8 cellular contexts compared by ENCODE assay signal in the genomic region with DNA sequence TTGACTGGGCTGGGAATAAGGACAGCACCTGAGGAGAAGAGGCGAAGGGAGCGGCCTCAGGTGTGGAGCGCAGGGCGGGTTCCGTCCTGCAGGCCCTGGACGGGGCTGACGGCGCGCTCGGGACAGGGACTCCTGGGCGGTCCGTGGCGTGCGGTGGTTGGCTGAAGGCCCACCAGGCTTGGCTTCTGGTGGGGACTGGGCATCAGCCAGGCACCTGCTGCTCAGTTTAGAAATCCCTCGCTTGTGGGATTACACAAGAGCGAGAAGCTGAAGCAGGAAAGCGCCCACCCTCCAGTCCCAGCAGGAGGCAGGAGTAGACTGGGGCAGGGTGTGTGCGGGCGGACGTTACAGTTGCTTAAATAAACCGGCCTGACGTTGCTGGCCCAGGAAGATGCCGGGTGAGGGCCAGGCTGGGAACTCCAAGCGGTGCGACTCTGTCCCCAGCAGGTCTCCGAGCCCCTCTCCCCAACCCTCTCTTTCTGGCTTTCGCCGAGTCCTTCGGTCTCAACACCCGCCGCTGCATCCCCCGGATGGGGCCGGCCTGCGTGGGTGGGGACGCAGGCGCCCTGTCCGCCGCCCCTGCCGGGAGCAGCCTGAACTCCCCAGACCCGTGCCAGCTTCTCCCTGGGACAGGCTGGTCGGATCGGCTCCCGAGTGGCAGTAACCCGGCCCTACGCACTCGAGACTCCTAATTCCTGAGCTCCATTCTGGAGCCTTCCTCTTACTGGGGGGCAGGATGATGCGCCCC. TPM values are rescaled to one million over a fixed set of nuclear protein-coding genes. Genes with fewer than 3 reads are reported as not detected.
DNase-seq lines count a peak whose midpoint lies in the region; ATAC-seq and TF ChIP-seq lines count a peak whose summit lies in the region.

No MANE protein-coding gene starts in this region.

- no peaks in the 10 kb centered on the region for H3K9me3 Mint-ChIP-seq in CD8-positive, alpha-beta T cell

- H3K27me3 Mint-ChIP-seq in CD8-positive, alpha-beta T cell (ENCODE audit: low read depth) = no peaks in the 10 kb centered on the region

- peaks cover 18% of the 10 kb centered on the region for H3K4me1 ChIP-seq in CD8-positive, alpha-beta T cell (ENCODE audit: insufficient read depth, low read length)
- H3K4me1 ChIP-seq in NT2/D1 (ENCODE audit: insufficient read depth, insufficient read length) = peaks cover 19% of the 10 kb centered on the region
- H3K4me1 ChIP-seq in esophagus (ENCODE audit: control insufficient read depth in 2 of 2, insufficient read depth in 2 of 2, low read length in 1 of 2) = peaks cover 0 to 15% of the 10 kb centered on the region in 2 donors

- intact Hi-C loops in CD8-positive, alpha-beta T cell (cut with DNase I, micrococcal nuclease) = loop anchor here (2.0 kb wide), 3 partner anchors 134 to 396 kb away; a partner anchor contains a TSS

- peaks cover 31% of the 10 kb centered on the region for H3K36me3 Mint-ChIP-seq in CD8-positive, alpha-beta T cell

- peak overlapping the region; percentile 91 for H3K27ac ChIP-seq in CD8-positive, alpha-beta T cell (ENCODE audit: low read depth, low read length)
- H3K27ac ChIP-seq in esophagus (ENCODE audit: low read depth in 2 of 2, low read length in 1 of 2) = peak overlapping the region; percentile 93 to 95
- peak overlapping the region; percentile 89 for H3K27ac ChIP-seq in substantia nigra (ENCODE audit: low read depth, low read length, poor library complexity, severe bottlenecking)

- H3K27me3 ChIP-seq in CD8-positive, alpha-beta T cell (ENCODE audit: insufficient read depth, low read length) = no peaks in the 10 kb centered on the region
- peaks cover 13% of the 10 kb centered on the region for H3K27me3 ChIP-seq in NT2/D1 (ENCODE audit: insufficient read depth, insufficient read length)
- no peaks in the 10 kb centered on the region for H3K27me3 ChIP-seq in esophagus (ENCODE audit: control insufficient read depth in 1 of 2, insufficient read depth in 2 of 2, low read length in 2 of 2)

- CTCF ChIA-PET in CD8-positive, alpha-beta T cell (lab: Charles Lee) = interaction anchor here (0.6 to 3.9 kb wide), 21 partner anchors 9 to 308 kb away, joined by 3 to 45 read pairs (median 4); a partner anchor contains a TSS

- peak overlapping the region; percentile 96 for H3K9ac ChIP-seq in NT2/D1 (ENCODE audit: insufficient read length, low read depth)

- POLR2A ChIA-PET in CD8-positive, alpha-beta T cell (lab: Charles Lee) = interaction anchor here (0.7 to 3.7 kb wide), 20 partner anchors 9 to 515 kb away, joined by 3 to 71 read pairs (median 4); a partner anchor contains a TSS

- H3K36me3 ChIP-seq in CD8-positive, alpha-beta T cell (ENCODE audit: insufficient read depth, low read length) = peaks cover 14% of the 10 kb centered on the region
- H3K36me3 ChIP-seq in NT2/D1 (ENCODE audit: insufficient read depth, insufficient read length, low read length) = peaks cover 46% of the 10 kb centered on the region
- H3K36me3 ChIP-seq in esophagus (ENCODE audit: control insufficient read depth in 2 of 2, insufficient read depth in 2 of 2, low read length in 1 of 2) = peaks cover 5 to 18% of the 10 kb centered on the region in 2 donors

- H3K4me3 Mint-ChIP-seq in CD8-positive, alpha-beta T cell = peak overlapping the region; percentile 81

- H3K9me3 ChIP-seq in CD8-positive, alpha-beta T cell (ENCODE audit: low read length) = no peaks in the 10 kb centered on the region
- H3K9me3 ChIP-seq in NT2/D1 (ENCODE audit: insufficient read depth, low read length) (no peaks in the 10 kb centered on the region), esophagus (ENCODE audit: control insufficient read depth in 2 of 2, insufficient read depth in 1 of 2, low read depth in 1 of 2, low read length in 1 of 2) (no peaks in the 10 kb centered on the region)

- peak overlapping the region; percentile 85 for H3K27ac Mint-ChIP-seq in CD8-positive, alpha-beta T cell

- WGBS in esophagus, 2 donors = 1% methylated on average over 46 to 47 of the region's 47 CpGs

- no peak for TF ChIP-seq CTCF in CD8-positive, alpha-beta T cell (IDR thresholded peaks at IDR 0.05)

- ATAC-seq in CD8-positive, alpha-beta T cell = peak; percentile 17
- peak; percentile 37 for ATAC-seq in HG03432 (IDR thresholded peaks at IDR 0.05; ENCODE audit: unreplicated experiment)

- H3K4me1 Mint-ChIP-seq in CD8-positive, alpha-beta T cell (ENCODE audit: low read depth) = peaks cover 25% of the 10 kb centered on the region

- H3K4me3 ChIP-seq in CD8-positive, alpha-beta T cell (ENCODE audit: low read depth, low read length) = peak overlapping the region; percentile 96
- H3K4me3 ChIP-seq in NT2/D1 (ENCODE audit: insufficient read length, low read depth) = peak overlapping the region; percentile 84
- H3K4me3 ChIP-seq in esophagus (ENCODE audit: low read depth in 1 of 2, low read length in 2 of 2) = peak overlapping the region; percentile 70 to 84

- DNase-seq in CD8-positive, alpha-beta T cell = peak in 6 of 7 experiments; percentile 16 to 73 (median 41)
- DNase-seq in GM19238 (ENCODE audit: insufficient read length, low spot score) (peak; percentile 71), NT2/D1 (ENCODE audit: low read depth, low spot score) (no peak), activated T-cell treated with anti-CD3 and anti-CD28 coated beads for 48 hours (ENCODE audit: low read depth) (peak; percentile 68), myocyte (ENCODE audit: low read depth) (peak; percentile 89), substantia nigra (lab: John Stamatoyannopoulos, UW) (peak in 38 of 49 donors; percentile 35 to 81 (median 54))

RNA-seq across cellular contexts. Expression of a gene that starts 0.6 kb away (rescaled TPM):
- 10 to 100 TPM; 30.9 to 32.7 TPM for total RNA-seq in CD8-positive, alpha-beta T cell
- polyA plus RNA-seq in esophagus = 10 to 100 TPM in 1 of 2 donors, 1 to 10 TPM in 1; 9.3 to 23.3 TPM
- 8.7 and 9.9 TPM in 2 replicates for total RNA-seq in myocyte
- 31.6 TPM for polyA plus RNA-seq in myocyte (2012)

RNA-seq across cellular contexts. Expression of a gene that starts 8.7 kb away (rescaled TPM):
- 10 to 100 TPM; 42.0 to 43.9 TPM for total RNA-seq in CD8-positive, alpha-beta T cell
- polyA plus RNA-seq in esophagus = 10 to 100 TPM; 44.8 to 70.5 TPM
- total RNA-seq in myocyte = 57.2 and 65.1 TPM in 2 replicates
- 77.1 TPM for polyA plus RNA-seq in myocyte (2012)

RNA-seq across cellular contexts. Expression of a gene that starts 9.0 kb away (rescaled TPM):
- 100 to 1,000 TPM; 103 to 107 TPM for total RNA-seq in CD8-positive, alpha-beta T cell
- 10 to 100 TPM; 22.8 to 33.2 TPM for polyA plus RNA-seq in esophagus
- total RNA-seq in myocyte = 18.9 and 22.2 TPM in 2 replicates
- 22.8 TPM for polyA plus RNA-seq in myocyte (2012)

RNA-seq across cellular contexts. Expression of a gene that starts 18.8 kb away (rescaled TPM):
- 10 to 100 TPM; 14.4 to 14.8 TPM for total RNA-seq in CD8-positive, alpha-beta T cell
- 1 to 10 TPM; 7.8 to 9.3 TPM for polyA plus RNA-seq in esophagus
- total RNA-seq in myocyte = 3.3 and 7.5 TPM in 2 replicates
- 13.1 TPM for polyA plus RNA-seq in myocyte (2012)
